In genomic region chr10:94287331-94287730, GRCh38 we compare ENCODE assay signal across 17 cellular contexts.
"Had no signal": no experiment of that assay in that cellular context is flagged by ENCODE, and none has a peak within 500 bp of the region (broad histone marks: within the 10 kb centered on the region; RNA-seq: fewer than 3 reads in every experiment).

No MANE protein-coding gene starts in this region.

- H3K9me3 Mint-ChIP-seq: activated T-cell treated with anti-CD3 and anti-CD28 coated beads, Interleukin-2, amount 50 U/mL, for 4 hours; naive thymus-derived CD8-positive, alpha-beta T cell had no signal

- H3K4me3 ChIP-seq: coronary artery, hepatocyte, lower lobe of right lung, psoas muscle, stomach, thoracic aorta had no signal

- H3K4me3 Mint-ChIP-seq: activated naive CD8-positive, alpha-beta T cell; activated T-cell treated with anti-CD3 and anti-CD28 coated beads, Interleukin-2, amount 50 U/mL, for 4 hours; naive thymus-derived CD8-positive, alpha-beta T cell had no signal

- H3K79me2 ChIP-seq: hepatocyte had no signal

- H3K27ac Mint-ChIP-seq: activated naive CD8-positive, alpha-beta T cell; naive thymus-derived CD8-positive, alpha-beta T cell had no signal

- H3K27me3 ChIP-seq: hepatocyte, stomach had no signal

- H3K36me3 Mint-ChIP-seq: activated naive CD8-positive, alpha-beta T cell; naive thymus-derived CD8-positive, alpha-beta T cell had no signal

- DNase-seq: activated CD4-positive, alpha-beta T cell treated with anti-CD3 and anti-CD28 coated beads, Interleukin-2, amount 50 U/mL, for 48 hours; activated CD4-positive, CD25-positive, alpha-beta regulatory T cell treated with anti-CD3 and anti-CD28 coated beads, Interleukin-2, amount 50 U/mL, for 72 hours; activated effector memory CD4-positive, alpha-beta T cell treated with anti-CD3 and anti-CD28 coated beads, Interleukin-2, amount 50 U/mL, for 16 hours; activated T-cell treated with anti-CD3 and anti-CD28 coated beads, Interleukin-2, amount 50 U/mL, for 4 hours; effector memory CD4-positive, alpha-beta T cell; kidney glomerular epithelial cell; lower lobe of right lung; naive thymus-derived CD8-positive, alpha-beta T cell; psoas muscle; stomach; T-helper 9 cell had no signal

- H3K4me1 ChIP-seq: psoas muscle had no signal

- H3K4me1 Mint-ChIP-seq: naive thymus-derived CD8-positive, alpha-beta T cell had no signal

- H3K27ac ChIP-seq: coronary artery, epithelial cell of prostate, hepatocyte, lower lobe of right lung, neutrophil, psoas muscle, stomach, thoracic aorta had no signal

- H2AFZ ChIP-seq: hepatocyte had no signal

- ATAC-seq: activated T-cell treated with anti-CD3 and anti-CD28 coated beads, Interleukin-2, amount 50 U/mL, for 4 hours; lower lobe of right lung; naive thymus-derived CD8-positive, alpha-beta T cell; psoas muscle had no signal

- H3K9me3 ChIP-seq: lower lobe of right lung, neutrophil, psoas muscle, stomach, thoracic aorta had no signal

- H3K4me2 ChIP-seq: hepatocyte had no signal

- H3K36me3 ChIP-seq: lower lobe of right lung, neutrophil, thoracic aorta had no signal
